ENCODE assay signal across 1 cellular context in genomic region chr9:89477395-89477794, GRCh38.
TF ChIP-seq lines count a peak whose summit lies in the region.

No MANE protein-coding gene starts in this region.

TF ChIP-seq in GM23338, 12 proteins besides CTCF, POLR2A, EP300 and RAD21 (continued from another document):
- TF ChIP-seq ZNF462 (CRISPR knock-in tag; IDR thresholded peaks at IDR 0.05) (no peak), EZH2 (IDR thresholded peaks at IDR 0.05; ENCODE audit: low read depth, unreplicated experiment) (no peak), ZNF114 (CRISPR knock-in tag; IDR thresholded peaks at IDR 0.05) (no peak), POLR2AphosphoS5 (IDR thresholded peaks at IDR 0.05; ENCODE audit: low read depth) (no peak), ZNF331 (CRISPR knock-in tag; IDR thresholded peaks at IDR 0.05; ENCODE audit: low read depth) (no peak), CREB1 (CRISPR knock-in tag; IDR thresholded peaks at IDR 0.05; ENCODE audit: low read depth) (no peak), REST (IDR thresholded peaks at IDR 0.05; ENCODE audit: unreplicated experiment) (no peak)
